ENCODE assay signal across 9 cellular contexts in the genomic region with DNA sequence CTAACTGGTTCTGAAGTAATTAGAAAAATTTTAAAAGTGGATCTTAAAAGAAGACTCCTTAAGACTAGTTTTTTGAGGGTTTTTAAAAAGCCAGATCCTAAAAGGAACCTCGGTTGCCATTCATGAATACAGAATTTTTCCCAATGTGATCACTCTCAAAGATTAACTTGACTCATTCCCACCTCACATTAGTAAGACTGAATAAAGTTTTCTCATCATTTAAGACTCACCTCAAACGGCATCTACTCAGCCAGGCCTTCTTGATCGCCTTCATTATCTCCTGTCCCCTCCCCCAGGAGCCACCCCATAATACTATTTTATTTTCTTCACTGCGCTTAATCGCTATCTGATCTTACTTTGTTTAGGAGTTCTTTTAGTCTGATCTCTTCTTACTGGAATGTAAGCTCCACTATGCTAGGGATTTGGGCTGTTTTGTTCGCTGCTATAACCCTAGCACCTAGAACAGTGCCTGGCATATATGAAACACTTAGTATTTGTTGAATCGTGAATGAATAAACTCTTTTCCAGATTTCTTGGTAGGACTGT. TPM values are rescaled to one million over a fixed set of nuclear protein-coding genes. Genes with fewer than 3 reads are reported as not detected.
DNase-seq lines count a peak whose midpoint lies in the region; ATAC-seq, FAIRE-seq and TF ChIP-seq lines count a peak whose summit lies in the region.
"Had no signal": no experiment of that assay in that cellular context is flagged by ENCODE, and none has a peak within 500 bp of the region (broad histone marks: within the 10 kb centered on the region; RNA-seq: fewer than 3 reads in every experiment).

No MANE protein-coding gene starts in this region.

- no peak for TF ChIP-seq POLR2A in upper lobe of left lung (IDR thresholded peaks at IDR 0.05)

- peak overlapping the region; percentile 94 for H3K27ac Mint-ChIP-seq in activated naive CD4-positive, alpha-beta T cell treated with anti-CD3 and anti-CD28 coated beads, Interleukin-2, amount 50 U/mL, for 24 hours
- H3K27ac Mint-ChIP-seq in MCF 10A (ENCODE audit: low read depth, unreplicated experiment): peak overlapping the region; percentile 64

- ATAC-seq in upper lobe of left lung (ENCODE audit: low FRiP score in 2 of 2) (no peak), HG03520 (IDR thresholded peaks at IDR 0.05; ENCODE audit: unreplicated experiment) (no peak), HG02981 (IDR thresholded peaks at IDR 0.05; ENCODE audit: unreplicated experiment) (no peak)

- H3K27me3 ChIP-seq in upper lobe of left lung: peaks cover 0 to 4% (median 0%) of the 10 kb centered on the region in 4 donors

- H3K36me3 ChIP-seq in mesodermal cell (ENCODE audit: control insufficient read depth, insufficient read depth, low read length): no peaks in the 10 kb centered on the region
- H3K36me3 ChIP-seq in upper lobe of left lung: no peaks in the 10 kb centered on the region

- CTCF ChIA-PET in MCF 10A (lab: Yijun Ruan, JAX): interaction anchor here (0.7 to 1.2 kb wide), 2 partner anchors 86 to 1167 kb away, joined by 4 to 5 read pairs; no protein-coding TSS in a partner anchor

- TSS peak; percentile 34 for BruUV-seq in MCF 10A (replicated peaks; lab: Mats Ljungman, UMichigan)

- POLR2A ChIA-PET in MCF 10A (lab: Yijun Ruan, JAX): interaction anchor here (1.1 to 1.4 kb wide), 5 partner anchors 9 to 76 kb away, joined by 3 to 7 read pairs (median 3); a partner anchor contains a TSS

- TF ChIP-seq EP300 in upper lobe of left lung (IDR thresholded peaks at IDR 0.05): no peak

- H3K4me3 ChIP-seq in mesodermal cell (ENCODE audit: extremely low read depth, insufficient read depth, low read length, poor library complexity, severe bottlenecking) (peak overlapping the region; percentile 63), upper lobe of left lung (peak overlapping the region in 3 of 4 donors; percentile 91 to 97 (median 93))

- peaks cover 11% of the 10 kb centered on the region for H3K36me3 Mint-ChIP-seq in activated naive CD4-positive, alpha-beta T cell treated with anti-CD3 and anti-CD28 coated beads, Interleukin-2, amount 50 U/mL, for 24 hours
- H3K36me3 Mint-ChIP-seq in MCF 10A (ENCODE audit: insufficient read depth, unreplicated experiment): no peaks in the 10 kb centered on the region

- TF ChIP-seq CTCF in MCF 10A (IDR thresholded peaks at IDR 0.05; ENCODE audit: unreplicated experiment) (no peak), upper lobe of left lung (IDR thresholded peaks at IDR 0.05) (no peak)

- H3K9me3 ChIP-seq in mesodermal cell (ENCODE audit: control insufficient read depth, low read length): no peaks in the 10 kb centered on the region
- H3K9me3 ChIP-seq in upper lobe of left lung: no peaks in the 10 kb centered on the region

- H3K27ac ChIP-seq in mesodermal cell (ENCODE audit: low read depth, low read length, severe bottlenecking): no peak overlapping the region
- H3K27ac ChIP-seq in upper lobe of left lung: peak overlapping the region in 3 of 4 donors; percentile 89 to 97 (median 97)

- intact Hi-C loops in MCF 10A (cut with micrococcal nuclease): no loop called here

- no peak for FAIRE-seq in frontal cortex (lab: Jason Lieb, UNC)

- no peak for DNase-seq in activated naive CD4-positive, alpha-beta T cell treated with anti-CD3 and anti-CD28 coated beads, Interleukin-2, amount 50 U/mL, for 16 hours
- no peak for DNase-seq in MCF 10A (ENCODE audit: unreplicated experiment)
- DNase-seq in upper lobe of left lung: no peak
- no peak for DNase-seq in frontal cortex (ENCODE audit: low spot score in 2 of 2)
- DNase-seq: COR-L47 had no signal

- peaks cover 11% of the 10 kb centered on the region for H3K9me3 Mint-ChIP-seq in activated naive CD4-positive, alpha-beta T cell treated with anti-CD3 and anti-CD28 coated beads, Interleukin-2, amount 50 U/mL, for 24 hours
- H3K9me3 Mint-ChIP-seq in MCF 10A (ENCODE audit: unreplicated experiment): no peaks in the 10 kb centered on the region

- no peaks in the 10 kb centered on the region for H3K4me1 ChIP-seq in mesodermal cell (ENCODE audit: control insufficient read depth, insufficient read depth, low read length, poor library complexity, severe bottlenecking)
- H3K4me1 ChIP-seq in upper lobe of left lung: peaks cover 7 to 17% (median 15%) of the 10 kb centered on the region in 4 donors

- H3K4me3 Mint-ChIP-seq in activated naive CD4-positive, alpha-beta T cell treated with anti-CD3 and anti-CD28 coated beads, Interleukin-2, amount 50 U/mL, for 24 hours: peak overlapping the region; percentile 90
- peak overlapping the region; percentile 80 for H3K4me3 Mint-ChIP-seq in MCF 10A (ENCODE audit: unreplicated experiment)

- H3K27me3 Mint-ChIP-seq in activated naive CD4-positive, alpha-beta T cell treated with anti-CD3 and anti-CD28 coated beads, Interleukin-2, amount 50 U/mL, for 24 hours: no peaks in the 10 kb centered on the region
- H3K27me3 Mint-ChIP-seq in MCF 10A (ENCODE audit: insufficient read depth, unreplicated experiment): no peaks in the 10 kb centered on the region

- 67 to 71% methylated on average over 1 to 2 of the region's 7 CpGs for WGBS in mesodermal cell (ENCODE audit: insufficient coverage in 2 of 2), 2 experiments
- WGBS in upper lobe of left lung, 2 donors: 82 to 85% methylated on average over 7 of the region's 7 CpGs

- H3K4me1 Mint-ChIP-seq in activated naive CD4-positive, alpha-beta T cell treated with anti-CD3 and anti-CD28 coated beads, Interleukin-2, amount 50 U/mL, for 24 hours: peaks cover 57% of the 10 kb centered on the region
- peaks cover 13% of the 10 kb centered on the region for H3K4me1 Mint-ChIP-seq in MCF 10A (ENCODE audit: insufficient read depth, unreplicated experiment)

RNA-seq across cellular contexts. Expression of a gene that starts 55.9 kb away (rescaled TPM):
- total RNA-seq in MCF 10A (2022): 25.8 and 34.6 TPM in 2 replicates
- 12.5 TPM for polyA plus RNA-seq in mesodermal cell (2013, experiment 1 of 2)
- 12.7 TPM for polyA plus RNA-seq in mesodermal cell (2013, experiment 2 of 2)
- 10 to 100 TPM; 20.9 to 66.6 (median 37.4) TPM for total RNA-seq in upper lobe of left lung
- 15.5 TPM for total RNA-seq in frontal cortex
